In the genomic region with DNA sequence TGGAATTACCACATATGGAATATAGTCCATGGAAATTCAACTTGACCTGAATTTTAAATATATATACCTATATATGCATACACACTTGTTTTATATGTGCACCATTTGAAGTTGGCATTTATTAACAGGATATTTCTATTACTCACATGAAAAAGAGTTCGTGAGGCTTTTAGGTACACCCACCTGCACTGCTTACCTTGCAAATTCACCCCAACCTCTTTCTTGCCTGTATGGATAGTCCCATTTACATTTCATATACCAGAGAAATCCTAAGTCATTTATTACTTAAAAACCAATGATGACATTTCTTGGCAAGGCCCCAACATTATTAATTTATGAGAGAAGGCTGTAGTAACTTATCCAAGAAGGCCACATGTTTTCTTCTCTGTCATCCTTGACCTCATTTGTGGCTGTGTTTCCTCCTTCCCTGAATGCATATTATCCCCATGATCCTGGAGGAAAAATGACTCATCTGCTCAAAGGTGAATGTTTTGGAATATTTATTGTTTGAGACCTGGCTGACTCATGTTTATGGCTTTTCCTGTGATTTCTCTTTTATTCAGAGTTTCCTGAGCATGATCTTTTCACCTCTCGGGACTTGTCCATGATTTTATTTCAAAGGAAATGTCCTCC, we compare ENCODE assay signal across 1 cellular context.
A peak's percentile ranks its signal among the peaks of the same experiment; 100 is the strongest.
TF ChIP-seq lines count a peak whose summit lies in the region.

No MANE protein-coding gene starts in this region.

TF ChIP-seq in SK-N-SH, 30 proteins besides CTCF, POLR2A, EP300 and RAD21 (continued from another document):
- TF ChIP-seq FOXM1 (IDR thresholded peaks at IDR 0.05; ENCODE audit: low read depth) (no peak), GATA2 (CRISPR knock-in tag; IDR thresholded peaks at IDR 0.05) (no peak), YY1 (IDR thresholded peaks at IDR 0.05; ENCODE audit: low read depth) (no peak), FOSL2 (IDR thresholded peaks at IDR 0.05; ENCODE audit: borderline replicate concordance, low read depth) (peak; percentile 97), USF2 (IDR thresholded peaks at IDR 0.05; ENCODE audit: borderline replicate concordance, low read depth, low read length) (no peak), CHD2 (IDR thresholded peaks at IDR 0.05; ENCODE audit: low read length, partially characterized antibody) (no peak), ELF1 (IDR thresholded peaks at IDR 0.05) (no peak), FOXJ3 (CRISPR knock-in tag; IDR thresholded peaks at IDR 0.05) (no peak), SIN3A (IDR thresholded peaks at IDR 0.05; ENCODE audit: borderline replicate concordance, low read depth, low read length) (no peak), TAF1 (IDR thresholded peaks at IDR 0.05; ENCODE audit: borderline replicate concordance, low read depth, low read length) (no peak), RXRA (IDR thresholded peaks at IDR 0.05; ENCODE audit: borderline replicate concordance, low read depth) (peak; percentile 85), GABPA (IDR thresholded peaks at IDR 0.05; ENCODE audit: low read depth) (no peak), MXI1 (IDR thresholded peaks at IDR 0.05; ENCODE audit: low read depth, low read length) (no peak), NRF1 (IDR thresholded peaks at IDR 0.05; ENCODE audit: low read depth, low read length) (no peak), USF1 (IDR thresholded peaks at IDR 0.05; ENCODE audit: borderline replicate concordance, low read depth) (peak; percentile 25; the same call in 1 of the 2 replicates), TEAD4 (IDR thresholded peaks at IDR 0.05; ENCODE audit: borderline replicate concordance, insufficient read depth) (peak; percentile 75; the same call in 1 of the 2 replicates), NFIC (IDR thresholded peaks at IDR 0.05; ENCODE audit: borderline replicate concordance) (peak; percentile 94), RFX5 (IDR thresholded peaks at IDR 0.05; ENCODE audit: low read length) (no peak), SMC3 (IDR thresholded peaks at IDR 0.05; ENCODE audit: low read depth, low read length) (no peak), IRF3 (IDR thresholded peaks at IDR 0.05; ENCODE audit: low read depth, low read length) (no peak), EZH2phosphoT487 (IDR thresholded peaks at IDR 0.05; ENCODE audit: borderline replicate concordance, low read depth) (no peak)
- TF ChIP-seq, protein P1, sequence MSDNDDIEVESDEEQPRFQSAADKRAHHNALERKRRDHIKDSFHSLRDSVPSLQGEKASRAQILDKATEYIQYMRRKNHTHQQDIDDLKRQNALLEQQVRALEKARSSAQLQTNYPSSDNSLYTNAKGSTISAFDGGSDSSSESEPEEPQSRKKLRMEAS (IDR thresholded peaks at IDR 0.05; ENCODE audit: low read depth) = peak; percentile 58
- TF ChIP-seq, protein P2, sequence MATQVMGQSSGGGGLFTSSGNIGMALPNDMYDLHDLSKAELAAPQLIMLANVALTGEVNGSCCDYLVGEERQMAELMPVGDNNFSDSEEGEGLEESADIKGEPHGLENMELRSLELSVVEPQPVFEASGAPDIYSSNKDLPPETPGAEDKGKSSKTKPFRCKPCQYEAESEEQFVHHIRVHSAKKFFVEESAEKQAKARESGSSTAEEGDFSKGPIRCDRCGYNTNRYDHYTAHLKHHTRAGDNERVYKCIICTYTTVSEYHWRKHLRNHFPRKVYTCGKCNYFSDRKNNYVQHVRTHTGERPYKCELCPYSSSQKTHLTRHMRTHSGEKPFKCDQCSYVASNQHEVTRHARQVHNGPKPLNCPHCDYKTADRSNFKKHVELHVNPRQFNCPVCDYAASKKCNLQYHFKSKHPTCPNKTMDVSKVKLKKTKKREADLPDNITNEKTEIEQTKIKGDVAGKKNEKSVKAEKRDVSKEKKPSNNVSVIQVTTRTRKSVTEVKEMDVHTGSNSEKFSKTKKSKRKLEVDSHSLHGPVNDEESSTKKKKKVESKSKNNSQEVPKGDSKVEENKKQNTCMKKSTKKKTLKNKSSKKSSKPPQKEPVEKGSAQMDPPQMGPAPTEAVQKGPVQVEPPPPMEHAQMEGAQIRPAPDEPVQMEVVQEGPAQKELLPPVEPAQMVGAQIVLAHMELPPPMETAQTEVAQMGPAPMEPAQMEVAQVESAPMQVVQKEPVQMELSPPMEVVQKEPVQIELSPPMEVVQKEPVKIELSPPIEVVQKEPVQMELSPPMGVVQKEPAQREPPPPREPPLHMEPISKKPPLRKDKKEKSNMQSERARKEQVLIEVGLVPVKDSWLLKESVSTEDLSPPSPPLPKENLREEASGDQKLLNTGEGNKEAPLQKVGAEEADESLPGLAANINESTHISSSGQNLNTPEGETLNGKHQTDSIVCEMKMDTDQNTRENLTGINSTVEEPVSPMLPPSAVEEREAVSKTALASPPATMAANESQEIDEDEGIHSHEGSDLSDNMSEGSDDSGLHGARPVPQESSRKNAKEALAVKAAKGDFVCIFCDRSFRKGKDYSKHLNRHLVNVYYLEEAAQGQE (IDR thresholded peaks at IDR 0.05; ENCODE audit: low read depth, low read length) = 0 out of 2 replicates have a peak, but pooled peaks have one; percentile 6
- TF ChIP-seq, protein P3, sequence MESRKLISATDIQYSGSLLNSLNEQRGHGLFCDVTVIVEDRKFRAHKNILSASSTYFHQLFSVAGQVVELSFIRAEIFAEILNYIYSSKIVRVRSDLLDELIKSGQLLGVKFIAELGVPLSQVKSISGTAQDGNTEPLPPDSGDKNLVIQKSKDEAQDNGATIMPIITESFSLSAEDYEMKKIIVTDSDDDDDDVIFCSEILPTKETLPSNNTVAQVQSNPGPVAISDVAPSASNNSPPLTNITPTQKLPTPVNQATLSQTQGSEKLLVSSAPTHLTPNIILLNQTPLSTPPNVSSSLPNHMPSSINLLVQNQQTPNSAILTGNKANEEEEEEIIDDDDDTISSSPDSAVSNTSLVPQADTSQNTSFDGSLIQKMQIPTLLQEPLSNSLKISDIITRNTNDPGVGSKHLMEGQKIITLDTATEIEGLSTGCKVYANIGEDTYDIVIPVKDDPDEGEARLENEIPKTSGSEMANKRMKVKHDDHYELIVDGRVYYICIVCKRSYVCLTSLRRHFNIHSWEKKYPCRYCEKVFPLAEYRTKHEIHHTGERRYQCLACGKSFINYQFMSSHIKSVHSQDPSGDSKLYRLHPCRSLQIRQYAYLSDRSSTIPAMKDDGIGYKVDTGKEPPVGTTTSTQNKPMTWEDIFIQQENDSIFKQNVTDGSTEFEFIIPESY (IDR thresholded peaks at IDR 0.05; ENCODE audit: borderline replicate concordance, low read depth) = peak; percentile 31; the same call in 1 of the 2 replicates
TF ChIP-seq in SK-N-SH: peak in this region for 13.
